In genomic region chr12:14558377-14559051, GRCh38 we compare ENCODE assay signal across 17 cellular contexts. TPM values are rescaled to one million over a fixed set of nuclear protein-coding genes. Genes with fewer than 3 reads are reported as not detected.
DNase-seq lines count a peak whose midpoint lies in the region; ATAC-seq and TF ChIP-seq lines count a peak whose summit lies in the region.
"Had no signal": no experiment of that assay in that cellular context is flagged by ENCODE, and none has a peak within 500 bp of the region (broad histone marks: within the 10 kb centered on the region; RNA-seq: fewer than 3 reads in every experiment).

No MANE protein-coding gene starts in this region.

- in situ Hi-C loops in transverse colon (cut with MboI; ENCODE audit: low pct_ligation_motif_present in 1 of 4, low pct_unique_long_range_greater_than_20kb in 1 of 4, low sequenced_read_pairs in 3 of 4): no loop called here

- ATAC-seq in GM21619 (IDR thresholded peaks at IDR 0.05; ENCODE audit: unreplicated experiment): no peak
- ATAC-seq: effector memory CD8-positive, alpha-beta T cell; left cardiac atrium; SK-N-SH treated with all-trans-retinoic acid at 6 μM for 48 hours had no signal

- H3K27ac Mint-ChIP-seq in IgD-negative memory B cell (peak overlapping the region; percentile 16 to 54 (median 49)), endothelial cell (ENCODE audit: unreplicated experiment) (peak overlapping the region; percentile 11)
- H3K27ac Mint-ChIP-seq: effector memory CD8-positive, alpha-beta T cell had no signal

- H3K4me3 Mint-ChIP-seq in IgD-negative memory B cell (peak overlapping the region in 3 of 4 donors; percentile 11 to 88 (median 63)), endothelial cell (ENCODE audit: unreplicated experiment) (no peak overlapping the region)
- H3K4me3 Mint-ChIP-seq: central memory CD8-positive, alpha-beta T cell; effector memory CD8-positive, alpha-beta T cell had no signal

- H3K27ac ChIP-seq in transverse colon: peak overlapping the region; percentile 64 to 89 (median 81)
- H3K27ac ChIP-seq: parathyroid adenoma, VCaP had no signal

- DNase-seq in OCI-M1 (lab: John Stamatoyannopoulos, UW) (peak; percentile 40), endothelial cell (ENCODE audit: low spot score) (no peak), transverse colon (peak; percentile 31), HPDE6-E6E7 (ENCODE audit: extremely low spot score) (no peak), NCI-H2107 (lab: John Stamatoyannopoulos, UW) (no peak)
- DNase-seq in stimulated activated CD4-positive, alpha-beta T cell treated with anti-CD3 and anti-CD28 coated beads, Interleukin-12 subunit alpha, Interleukin-12 subunit beta, amount 100 ng/mL, for 4 hours: no peak
- DNase-seq: BE2C; effector memory CD8-positive, alpha-beta T cell; left cardiac atrium; NCI-H1694 treated with DMSO at 0.1 percent for 48 hours; NCI-H446 treated with DMSO at 0.1 percent for 48 hours had no signal

- 24 to 28% methylated on average over 5 of the region's 5 CpGs for WGBS in transverse colon (ENCODE audit: low coverage in 1 of 2), 2 donors

- no peak for TF ChIP-seq EP300 in transverse colon (IDR thresholded peaks at IDR 0.05; ENCODE audit: low read depth)

- no peaks in the 10 kb centered on the region for H3K9me3 ChIP-seq in transverse colon
- H3K9me3 ChIP-seq: BE2C had no signal

- intact Hi-C loops in transverse colon (cut with DNase I; ENCODE audit: low total_unique reads): no loop called here

- H3K4me1 Mint-ChIP-seq in IgD-negative memory B cell (peaks cover 9 to 15% (median 15%) of the 10 kb centered on the region in 3 donors), endothelial cell (ENCODE audit: unreplicated experiment) (peaks cover 29% of the 10 kb centered on the region)
- H3K4me1 Mint-ChIP-seq: central memory CD8-positive, alpha-beta T cell had no signal

- H3K9me3 Mint-ChIP-seq in IgD-negative memory B cell (peaks cover 0 to 6% (median 0%) of the 10 kb centered on the region in 3 donors), endothelial cell (ENCODE audit: unreplicated experiment) (no peaks in the 10 kb centered on the region)
- H3K9me3 Mint-ChIP-seq: central memory CD8-positive, alpha-beta T cell; effector memory CD8-positive, alpha-beta T cell had no signal

- no peaks in the 10 kb centered on the region for H3K27me3 ChIP-seq in transverse colon
- H3K27me3 ChIP-seq: BE2C had no signal

- peaks cover 11 to 79% (median 34%) of the 10 kb centered on the region in 4 donors for H3K4me1 ChIP-seq in transverse colon
- H3K4me1 ChIP-seq: BE2C had no signal

- H3K36me3 Mint-ChIP-seq in IgD-negative memory B cell (no peaks in the 10 kb centered on the region), endothelial cell (ENCODE audit: low read depth, unreplicated experiment) (no peaks in the 10 kb centered on the region)

- H3K27me3 Mint-ChIP-seq in IgD-negative memory B cell (no peaks in the 10 kb centered on the region), endothelial cell (ENCODE audit: unreplicated experiment) (peaks cover under 1% of the 10 kb centered on the region)
- H3K27me3 Mint-ChIP-seq: central memory CD8-positive, alpha-beta T cell; effector memory CD8-positive, alpha-beta T cell had no signal

- H3K4me3 ChIP-seq in transverse colon: no peak overlapping the region

- no peak for TF ChIP-seq POLR2A in transverse colon (IDR thresholded peaks at IDR 0.05)

- H3K36me3 ChIP-seq in transverse colon: no peaks in the 10 kb centered on the region
- H3K36me3 ChIP-seq: BE2C had no signal

- TF ChIP-seq CTCF in endothelial cell (IDR thresholded peaks at IDR 0.05; ENCODE audit: unreplicated experiment) (no peak), transverse colon (IDR thresholded peaks at IDR 0.05) (no peak)

RNA-seq across cellular contexts. Expression of gene PLBD1, which starts 9.2 kb away (rescaled TPM):
- polyA plus RNA-seq in IgD-negative memory B cell: 1.4 TPM
- total RNA-seq in endothelial cell (ENCODE audit: unreplicated experiment) (21.2 TPM), transverse colon (10 to 100 TPM; 30.8 to 74.6 (median 40.4) TPM)

Comparison
In these comparisons a context has a peak if more than half of its experiments do, and no peak if none do; other contexts are left out.
1. DNase-seq: peak in OCI-M1 (single experiment) and transverse colon (single experiment); none in endothelial cell (single experiment), HPDE6-E6E7 (single experiment), NCI-H2107 (single experiment) and stimulated activated CD4-positive, alpha-beta T cell treated with anti-CD3 and anti-CD28 coated beads, Interleukin-12 subunit alpha, Interleukin-12 subunit beta, amount 100 ng/mL, for 4 hours (single experiment).